1 cellular context compared by ENCODE assay signal in the genomic region with DNA sequence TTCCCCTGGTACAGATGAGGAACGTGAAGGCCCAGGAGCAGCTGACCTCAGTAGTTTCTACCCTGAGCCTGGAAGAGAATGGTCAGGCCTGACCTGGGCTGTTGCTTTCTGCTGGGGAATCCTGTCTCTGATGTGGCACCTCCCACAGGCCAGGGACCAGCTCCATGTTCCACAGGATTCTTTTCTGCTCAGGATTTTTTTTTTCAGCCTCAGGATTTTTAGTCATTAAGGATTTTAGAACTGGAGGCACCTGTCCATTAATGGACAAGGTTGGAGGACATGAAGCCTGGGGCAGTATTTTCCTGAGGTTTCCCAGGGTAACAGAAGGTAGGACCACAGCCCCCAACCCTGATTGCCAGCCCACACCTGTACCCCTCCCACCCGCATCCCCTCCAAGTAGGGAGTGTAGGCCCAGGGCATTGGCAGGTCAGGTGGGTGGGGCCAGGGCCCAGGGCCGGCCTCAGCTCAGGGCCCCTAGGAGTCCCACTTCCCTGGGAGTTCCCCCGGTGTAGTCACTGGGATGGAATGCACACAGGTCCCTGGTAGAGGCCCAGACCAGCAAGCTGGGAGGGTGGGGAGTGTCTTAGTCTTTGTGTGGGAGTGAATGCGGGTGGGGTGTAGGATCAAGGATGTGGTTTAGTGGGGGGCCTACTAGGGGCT.
TF ChIP-seq lines count a peak whose summit lies in the region.

No MANE protein-coding gene starts in this region.

TF ChIP-seq in GM12878, 131 proteins besides CTCF, POLR2A, EP300 and RAD21:
- TF ChIP-seq RUNX3 (IDR thresholded peaks at IDR 0.05; ENCODE audit: low read length): peak; percentile 24; the same call in 1 of the 2 replicates
- TF ChIP-seq PML (IDR thresholded peaks at IDR 0.05; ENCODE audit: low read length): no peak
- TF ChIP-seq CHD1 (IDR thresholded peaks at IDR 0.05; ENCODE audit: low read depth, low read length): no peak
- TF ChIP-seq SMARCA5 (IDR thresholded peaks at IDR 0.05): no peak
- no peak for TF ChIP-seq KDM1A (IDR thresholded peaks at IDR 0.05; ENCODE audit: borderline replicate concordance)
